ENCODE assay signal across 8 cellular contexts in the genomic region with DNA sequence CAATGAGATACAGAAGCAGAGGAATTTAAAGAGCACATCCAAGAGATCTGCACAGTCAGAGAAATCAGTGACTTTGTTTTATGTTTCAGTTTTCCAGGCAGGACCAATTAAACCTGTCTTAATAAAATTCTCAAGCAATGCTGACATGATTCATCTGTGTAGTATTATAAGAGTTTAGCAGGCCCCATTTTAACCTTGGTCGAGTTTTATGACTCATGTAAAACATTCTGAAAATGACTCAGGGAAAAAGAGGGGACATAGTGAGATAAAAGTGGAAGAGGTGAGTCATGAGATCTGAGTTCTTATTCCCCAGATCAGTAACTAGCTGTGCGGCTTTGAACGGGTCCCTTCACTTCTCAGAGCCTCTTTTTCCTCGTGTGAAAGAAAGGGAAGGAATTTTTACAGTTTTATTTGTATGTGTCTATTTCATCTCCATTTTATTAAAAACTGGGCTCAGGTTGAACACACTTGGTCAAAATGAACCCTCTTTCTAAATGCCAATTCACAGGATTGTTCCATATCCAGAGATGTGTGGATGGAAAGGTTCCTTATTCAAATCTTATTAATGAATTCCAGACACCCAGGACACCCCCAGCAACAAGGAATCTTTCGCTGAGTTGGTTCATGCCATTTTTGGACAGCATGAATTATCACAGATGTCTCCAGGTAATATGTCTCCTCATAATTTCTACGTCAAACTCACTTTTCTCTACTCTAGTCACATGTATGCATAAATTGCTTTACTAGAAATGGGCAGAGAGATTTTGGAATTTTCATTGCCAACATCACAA.
DNase-seq lines count a peak whose midpoint lies in the region; ATAC-seq and TF ChIP-seq lines count a peak whose summit lies in the region.

No MANE protein-coding gene starts in this region.

- intact Hi-C loops in CD4-positive, alpha-beta T cell (cut with DNase I, micrococcal nuclease) = no loop called here

- H3K9ac ChIP-seq in mesendoderm (ENCODE audit: low read length) = no peak overlapping the region

- no peak overlapping the region for H2BK15ac ChIP-seq in mesendoderm (replicated peaks; ENCODE audit: low read depth)

- H3K4me1 Mint-ChIP-seq in CD4-positive, alpha-beta T cell (ENCODE audit: low read depth) = peaks cover 10% of the 10 kb centered on the region

- H3K79me2 ChIP-seq in mesendoderm (ENCODE audit: control insufficient read depth, insufficient read depth, low read length) = no peaks in the 10 kb centered on the region

- H3K56ac ChIP-seq in mesendoderm (ENCODE audit: low read length) = no peak overlapping the region

- H3K4me3 ChIP-seq in astrocyte of the spinal cord (ENCODE audit: low read depth, low read length) (no peak overlapping the region), mesendoderm (ENCODE audit: low read length) (no peak overlapping the region)

- H2BK5ac ChIP-seq in mesendoderm (ENCODE audit: low read length) = no peak overlapping the region

- H2AK5ac ChIP-seq in mesendoderm (ENCODE audit: low read length) = no peak overlapping the region

- no peaks in the 10 kb centered on the region for H3K9me3 Mint-ChIP-seq in CD4-positive, alpha-beta T cell

- in situ Hi-C loops in astrocyte of the spinal cord (cut with HindIII; ENCODE audit: low sequenced_read_pairs) = no loop called here

- H3K4me3 Mint-ChIP-seq in CD4-positive, alpha-beta T cell = no peak overlapping the region

- H3K27me3 ChIP-seq in mesendoderm (ENCODE audit: insufficient read depth, low read length, poor library complexity) = no peaks in the 10 kb centered on the region
- no peaks in the 10 kb centered on the region for H3K27me3 ChIP-seq in CD4-positive, alpha-beta T cell (ENCODE audit: control insufficient read depth, insufficient read depth, low read length)

- no CpG with 5 or more reads among the region's 6 CpGs for WGBS in mesendoderm (ENCODE audit: extremely low coverage, insufficient coverage, low lambda C conversion rate)

- TF ChIP-seq CTCF in GM10266 (IDR thresholded peaks at IDR 0.05; ENCODE audit: control insufficient read depth, insufficient read depth, low read depth, missing control alignments) (no peak), astrocyte of the spinal cord (IDR thresholded peaks at IDR 0.05; ENCODE audit: low read depth, low read length) (no peak)
- no peak for TF ChIP-seq CTCF in CD4-positive, alpha-beta T cell (IDR thresholded peaks at IDR 0.05)

- CTCF ChIA-PET in CD4-positive, alpha-beta T cell (lab: Charles Lee) = interaction anchor here (1.0 kb wide), 1 partner anchor 24 kb away, joined by 3 read pairs; no protein-coding TSS in a partner anchor

- H3K27me3 Mint-ChIP-seq in CD4-positive, alpha-beta T cell = no peaks in the 10 kb centered on the region

- H4K8ac ChIP-seq in mesendoderm (ENCODE audit: low read depth, low read length) = no peak overlapping the region

- H3K4me1 ChIP-seq in mesendoderm (ENCODE audit: control insufficient read depth, low read depth, low read length) = no peaks in the 10 kb centered on the region

- POLR2A ChIA-PET in CD4-positive, alpha-beta T cell (lab: Charles Lee) = no interaction called here

- H3K4me2 ChIP-seq in mesendoderm (ENCODE audit: low read length) = no peak overlapping the region

- H3K27ac Mint-ChIP-seq in CD4-positive, alpha-beta T cell = no peak overlapping the region

- no peak overlapping the region for H4K5ac ChIP-seq in mesendoderm (ENCODE audit: low read length)

- H3K36me3 ChIP-seq in mesendoderm (ENCODE audit: control insufficient read depth, insufficient read depth, low read length) = no peaks in the 10 kb centered on the region

- no peak overlapping the region for H3K27ac ChIP-seq in mesendoderm (ENCODE audit: low read depth, low read length)
- no peak overlapping the region for H3K27ac ChIP-seq in CD4-positive, alpha-beta T cell (ENCODE audit: low read depth, low read length)

- peak; percentile 94 for ATAC-seq in GM21786 (IDR thresholded peaks at IDR 0.05; ENCODE audit: unreplicated experiment)
- no peak for ATAC-seq in CD4-positive, alpha-beta T cell (ENCODE audit: poor library complexity)
- no peak for ATAC-seq in GM19324 (IDR thresholded peaks at IDR 0.05; ENCODE audit: low FRiP score, unreplicated experiment)

- H3K79me1 ChIP-seq in mesendoderm (ENCODE audit: low read length) = no peaks in the 10 kb centered on the region

- no peak overlapping the region for H3K4ac ChIP-seq in mesendoderm (ENCODE audit: low read depth, low read length)

- no peaks in the 10 kb centered on the region for H3K9me3 ChIP-seq in CD4-positive, alpha-beta T cell (ENCODE audit: control insufficient read depth, low read length)

- H3K18ac ChIP-seq in mesendoderm (ENCODE audit: low read length) = no peak overlapping the region

- DNase-seq in GM10266 (ENCODE audit: extremely low spot score) = peak; percentile 51
- peak; percentile 99 for DNase-seq in LHCN-M2 (ENCODE audit: low read depth)
- DNase-seq in astrocyte of the spinal cord (ENCODE audit: low read depth, low spot score) = peak; percentile 96
- peak; percentile 49 for DNase-seq in mesendoderm
- no peak for DNase-seq in CD4-positive, alpha-beta T cell
- DNase-seq in activated gamma-delta T cell (lab: John Stamatoyannopoulos, UW) = no peak

- no peak overlapping the region for H2BK120ac ChIP-seq in mesendoderm (ENCODE audit: low read depth, low read length)

- no peak overlapping the region for H3K23ac ChIP-seq in mesendoderm (ENCODE audit: low read length)

- H3K36me3 Mint-ChIP-seq in CD4-positive, alpha-beta T cell (ENCODE audit: low read depth) = no peaks in the 10 kb centered on the region

Comparison
In these comparisons a context has a peak if more than half of its experiments do, and no peak if none do; other contexts are left out.
1. DNase-seq: peak in GM10266 (single experiment), LHCN-M2 (single experiment), astrocyte of the spinal cord (single experiment) and mesendoderm (single experiment); none in CD4-positive, alpha-beta T cell (0 of 10) and activated gamma-delta T cell (single experiment).